7 cellular contexts compared by ENCODE assay signal in genomic region chr2:161763153-161763552, GRCh38.
"Had no signal": no experiment of that assay in that cellular context is flagged by ENCODE, and none has a peak within 500 bp of the region (broad histone marks: within the 10 kb centered on the region; RNA-seq: fewer than 3 reads in every experiment).

No MANE protein-coding gene starts in this region.

- H3K4me3 ChIP-seq: GM12878 had no signal

- ATAC-seq: GM12878 had no signal

- DNase-seq: GDM1, GF-D8 had no signal

- FAIRE-seq: GM12878, GM12891, GM12892, GM18507, GM19239 had no signal
